ENCODE assay signal across 8 cellular contexts in genomic region chr5:14270212-14270702, GRCh38.
DNase-seq lines count a peak whose midpoint lies in the region; ATAC-seq and TF ChIP-seq lines count a peak whose summit lies in the region.

No MANE protein-coding gene starts in this region.

- no peaks in the 10 kb centered on the region for H3K9me3 ChIP-seq in stomach

- ATAC-seq in GM18858 (IDR thresholded peaks at IDR 0.05; ENCODE audit: unreplicated experiment) (peak; percentile 59), HG02973 (IDR thresholded peaks at IDR 0.05; ENCODE audit: unreplicated experiment) (no peak)

- DNase-seq in AG09309 (ENCODE audit: low read depth), result no peak
- peak; percentile 68 for DNase-seq in HK-2 (ENCODE audit: unreplicated experiment)
- DNase-seq in NCI-H524 (lab: John Stamatoyannopoulos, UW), result peak; percentile 53 to 88
- DNase-seq in astrocyte of the hippocampus (ENCODE audit: low read depth, low spot score), result peak; percentile 86
- DNase-seq in iPS-NIHi11 (ENCODE audit: low spot score), result peak; percentile 69
- DNase-seq in stomach, result no peak

- intact Hi-C loops in stomach (cut with DNase I; ENCODE audit: low total_unique reads), result loop anchor here (10.0 kb wide), 2 partner anchors 155 to 285 kb away; no protein-coding TSS in a partner anchor

- H3K27me3 ChIP-seq in stomach, result no peaks in the 10 kb centered on the region

- 18 to 23% (median 22%) methylated on average over 3 of the region's 3 CpGs for WGBS in stomach, 5 donors

- no peak for TF ChIP-seq POLR2A in stomach (IDR thresholded peaks at IDR 0.05)

- peaks cover 19 to 65% (median 45%) of the 10 kb centered on the region in 4 donors for H3K4me1 ChIP-seq in stomach

- no peak overlapping the region for H3K4me3 ChIP-seq in AG09309 (ENCODE audit: control insufficient read depth, low read depth, low read length)
- H3K4me3 ChIP-seq in stomach, result no peak overlapping the region

- TF ChIP-seq EP300 in stomach (IDR thresholded peaks at IDR 0.05), result no peak

- H3K27ac ChIP-seq in stomach, result peak overlapping the region in 4 of 5 donors; percentile 52 to 71 (median 70)

- TF ChIP-seq CTCF in AG09309 (IDR thresholded peaks at IDR 0.05; ENCODE audit: control insufficient read depth, insufficient read depth, low read depth, low read length, missing control alignments) (peak; percentile 76), stomach (IDR thresholded peaks at IDR 0.05) (peak in 5 of 7 experiments; percentile 40 to 75 (median 60))

- H3K36me3 ChIP-seq in stomach, result peaks cover 0 to 8% (median 0%) of the 10 kb centered on the region in 4 donors

Comparison
In these comparisons a context has a peak if more than half of its experiments do, and no peak if none do; other contexts are left out.
1. DNase-seq: peak in HK-2 (single experiment), NCI-H524 (2 of 2), astrocyte of the hippocampus (single experiment) and iPS-NIHi11 (single experiment); none in AG09309 (single experiment) and stomach (single experiment).